2 cellular contexts compared by ENCODE assay signal in the genomic region with DNA sequence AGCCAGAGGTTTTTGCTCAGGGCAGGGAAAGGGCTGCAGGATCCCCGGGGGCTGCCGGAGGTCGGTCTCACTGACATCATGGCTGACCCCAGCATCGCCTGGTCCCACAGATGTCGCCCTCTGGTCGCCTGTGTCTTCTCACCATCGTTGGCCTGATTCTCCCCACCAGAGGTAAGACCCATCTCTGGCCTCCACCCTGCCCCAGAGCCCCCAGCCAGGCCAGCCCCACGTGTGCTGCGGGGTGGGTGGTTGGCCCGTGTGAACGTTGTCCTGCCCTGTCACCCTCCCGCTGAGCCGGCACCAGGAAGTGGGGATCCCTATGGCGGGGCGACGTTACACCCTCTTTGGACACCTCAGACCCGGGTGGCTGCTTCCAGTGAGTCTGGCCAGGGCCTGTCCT.
TF ChIP-seq lines count a peak whose summit lies in the region.

No MANE protein-coding gene starts in this region.

TF ChIP-seq in GM12878, 131 proteins besides CTCF, POLR2A, EP300 and RAD21 (continues in another document):
- TF ChIP-seq, protein P1, sequence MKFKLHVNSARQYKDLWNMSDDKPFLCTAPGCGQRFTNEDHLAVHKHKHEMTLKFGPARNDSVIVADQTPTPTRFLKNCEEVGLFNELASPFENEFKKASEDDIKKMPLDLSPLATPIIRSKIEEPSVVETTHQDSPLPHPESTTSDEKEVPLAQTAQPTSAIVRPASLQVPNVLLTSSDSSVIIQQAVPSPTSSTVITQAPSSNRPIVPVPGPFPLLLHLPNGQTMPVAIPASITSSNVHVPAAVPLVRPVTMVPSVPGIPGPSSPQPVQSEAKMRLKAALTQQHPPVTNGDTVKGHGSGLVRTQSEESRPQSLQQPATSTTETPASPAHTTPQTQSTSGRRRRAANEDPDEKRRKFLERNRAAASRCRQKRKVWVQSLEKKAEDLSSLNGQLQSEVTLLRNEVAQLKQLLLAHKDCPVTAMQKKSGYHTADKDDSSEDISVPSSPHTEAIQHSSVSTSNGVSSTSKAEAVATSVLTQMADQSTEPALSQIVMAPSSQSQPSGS (IDR thresholded peaks at IDR 0.05; ENCODE audit: low read length): no peak
- TF ChIP-seq YY1 (IDR thresholded peaks at IDR 0.05; ENCODE audit: low read depth, low read length) (peak; percentile 67; the same call in 1 of the 2 replicates), STAT1 (conservative IDR thresholded peaks at IDR 0.05) (no peak), BHLHE40 (IDR thresholded peaks at IDR 0.05; ENCODE audit: borderline replicate concordance in 1 of 2, low read depth in 2 of 2, low read length in 1 of 2) (peak in 1 of 2 experiments; percentile 42; a peak in 1 of 4 replicates), SMARCA5 (IDR thresholded peaks at IDR 0.05) (0 out of 2 replicates have a peak, but pooled peaks have one; percentile 32), RAD51 (IDR thresholded peaks at IDR 0.05) (no peak), WRNIP1 (IDR thresholded peaks at IDR 0.05; ENCODE audit: borderline replicate concordance, low read depth, low read length) (no peak), MEF2B (IDR thresholded peaks at IDR 0.05; ENCODE audit: partially characterized antibody, poor library complexity, severe bottlenecking) (peak; percentile 20), RFX5 (IDR thresholded peaks at IDR 0.05; ENCODE audit: low read depth, low read length) (no peak), JUNB (IDR thresholded peaks at IDR 0.05) (no peak), JUND (IDR thresholded peaks at IDR 0.05; ENCODE audit: low read depth, low read length) (no peak), RUNX3 (IDR thresholded peaks at IDR 0.05; ENCODE audit: low read length) (no peak), HDAC2 (IDR thresholded peaks at IDR 0.05) (no peak), BACH1 (IDR thresholded peaks at IDR 0.05; ENCODE audit: borderline replicate concordance) (0 out of 2 replicates have a peak, but pooled peaks have one; percentile 27), POU2F2 (IDR thresholded peaks at IDR 0.05; ENCODE audit: borderline replicate concordance, low read depth, low read length) (no peak), ZNF687 (IDR thresholded peaks at IDR 0.05) (peak; percentile 55), KAT2A (conservative IDR thresholded peaks at IDR 0.05; ENCODE audit: control insufficient read depth, low read depth, low read length) (no peak), PML (IDR thresholded peaks at IDR 0.05; ENCODE audit: low read length) (no peak), SREBF1 (IDR thresholded peaks at IDR 0.05; ENCODE audit: low read length) (no peak), GATAD2B (conservative IDR thresholded peaks at IDR 0.05; ENCODE audit: low read depth) (no peak), ASH2L (IDR thresholded peaks at IDR 0.05; ENCODE audit: borderline replicate concordance, low read depth) (no peak), MTA3 (IDR thresholded peaks at IDR 0.05; ENCODE audit: borderline replicate concordance, low read length) (no peak), LARP7 (IDR thresholded peaks at IDR 0.05) (peak; percentile 50; the same call in 1 of the 2 replicates), CHD2 (IDR thresholded peaks at IDR 0.05; ENCODE audit: borderline replicate concordance, low read depth, low read length) (no peak)
- TF ChIP-seq, protein P2, sequence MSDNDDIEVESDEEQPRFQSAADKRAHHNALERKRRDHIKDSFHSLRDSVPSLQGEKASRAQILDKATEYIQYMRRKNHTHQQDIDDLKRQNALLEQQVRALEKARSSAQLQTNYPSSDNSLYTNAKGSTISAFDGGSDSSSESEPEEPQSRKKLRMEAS (IDR thresholded peaks at IDR 0.05; ENCODE audit: low read depth, low read length): no peak

TF ChIP-seq in HEK293T, 16 proteins besides CTCF, POLR2A, EP300 and RAD21:
- TF ChIP-seq FOXK2 (IDR thresholded peaks at IDR 0.05): no peak
- TF ChIP-seq BHLHE40 (IDR thresholded peaks at IDR 0.05; ENCODE audit: borderline replicate concordance): no peak
- TF ChIP-seq SP1 (IDR thresholded peaks at IDR 0.05): no peak
- no peak for TF ChIP-seq ARNT (IDR thresholded peaks at IDR 0.05)
- no peak for TF ChIP-seq TARDBP (IDR thresholded peaks at IDR 0.05)
- no peak for TF ChIP-seq FOXM1 (IDR thresholded peaks at IDR 0.05; ENCODE audit: borderline replicate concordance)
- TF ChIP-seq SUZ12 (IDR thresholded peaks at IDR 0.05): no peak
- no peak for TF ChIP-seq NFRKB (IDR thresholded peaks at IDR 0.05)
- TF ChIP-seq CTBP1 (IDR thresholded peaks at IDR 0.05; ENCODE audit: borderline replicate concordance): no peak
- TF ChIP-seq, protein P3, sequence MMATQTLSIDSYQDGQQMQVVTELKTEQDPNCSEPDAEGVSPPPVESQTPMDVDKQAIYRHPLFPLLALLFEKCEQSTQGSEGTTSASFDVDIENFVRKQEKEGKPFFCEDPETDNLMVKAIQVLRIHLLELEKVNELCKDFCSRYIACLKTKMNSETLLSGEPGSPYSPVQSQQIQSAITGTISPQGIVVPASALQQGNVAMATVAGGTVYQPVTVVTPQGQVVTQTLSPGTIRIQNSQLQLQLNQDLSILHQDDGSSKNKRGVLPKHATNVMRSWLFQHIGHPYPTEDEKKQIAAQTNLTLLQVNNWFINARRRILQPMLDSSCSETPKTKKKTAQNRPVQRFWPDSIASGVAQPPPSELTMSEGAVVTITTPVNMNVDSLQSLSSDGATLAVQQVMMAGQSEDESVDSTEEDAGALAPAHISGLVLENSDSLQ (IDR thresholded peaks at IDR 0.05): no peak
- no peak for TF ChIP-seq ZNF384 (IDR thresholded peaks at IDR 0.05)
- TF ChIP-seq L3MBTL2 (conservative IDR thresholded peaks at IDR 0.05): no peak
- no peak for TF ChIP-seq FOXA1 (IDR thresholded peaks at IDR 0.05)
- no peak for TF ChIP-seq ELF4 (IDR thresholded peaks at IDR 0.05)
- no peak for TF ChIP-seq HDGF (IDR thresholded peaks at IDR 0.05; ENCODE audit: borderline replicate concordance)
- TF ChIP-seq LEF1 (IDR thresholded peaks at IDR 0.05; ENCODE audit: borderline replicate concordance): no peak
